11 cellular contexts compared by ENCODE assay signal in the genomic region with DNA sequence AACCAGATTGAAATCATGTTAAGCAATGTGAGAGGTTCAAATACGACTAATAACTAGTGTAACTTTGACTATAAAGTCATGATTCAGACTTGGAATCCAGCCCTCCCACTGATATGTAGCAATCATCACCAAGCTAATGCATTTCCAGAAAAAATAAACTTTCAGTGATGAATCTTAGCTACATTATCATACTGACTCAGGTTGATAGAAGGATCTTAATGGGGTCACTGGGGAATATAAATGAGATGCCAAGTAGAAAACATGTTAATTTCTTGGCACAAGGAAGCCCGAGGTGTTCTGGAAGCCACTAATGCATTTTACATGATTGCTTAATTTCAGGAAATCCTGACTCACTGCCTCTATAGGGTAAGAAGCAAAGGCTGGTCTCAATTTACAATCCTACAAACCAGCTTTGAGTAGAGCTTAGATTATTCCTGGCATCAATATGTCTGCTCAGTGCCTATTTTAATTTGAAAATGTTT.
DNase-seq lines count a peak whose midpoint lies in the region; TF ChIP-seq lines count a peak whose summit lies in the region.
"Had no signal": no experiment of that assay in that cellular context is flagged by ENCODE, and none has a peak within 500 bp of the region (broad histone marks: within the 10 kb centered on the region; RNA-seq: fewer than 3 reads in every experiment).

No MANE protein-coding gene starts in this region.

- DNase-seq in A172 (ENCODE audit: low spot score) = peak; percentile 38
- DNase-seq in GM04503 (ENCODE audit: low read depth) = peak; percentile 59
- peak; percentile 63 for DNase-seq in RPMI7951 (ENCODE audit: low read depth)
- DNase-seq in fibroblast of pulmonary artery (ENCODE audit: low read depth) = peak; percentile 91
- DNase-seq in DMS79 (lab: John Stamatoyannopoulos, UW) = no peak
- no peak for DNase-seq in NCI-H1105 (lab: John Stamatoyannopoulos, UW)
- DNase-seq in NCI-H1048 (lab: John Stamatoyannopoulos, UW) = no peak
- DNase-seq in NCI-H1694 treated with DMSO at 0.1 percent for 48 hours (lab: John Stamatoyannopoulos, UW) = no peak
- DNase-seq: Calu3, left colon, NCI-H526 had no signal

- no peak for TF ChIP-seq CTCF in fibroblast of pulmonary artery (IDR thresholded peaks at IDR 0.05; ENCODE audit: low read length, missing control alignments)

- H3K4me3 ChIP-seq in fibroblast of pulmonary artery (replicated peaks; ENCODE audit: low read depth, low read length) = no peak overlapping the region

Comparison
In these comparisons a context has a peak if more than half of its experiments do, and no peak if none do; other contexts are left out.
1. DNase-seq: peak in A172 (single experiment), GM04503 (single experiment), RPMI7951 (single experiment) and fibroblast of pulmonary artery (single experiment); none in DMS79 (single experiment), NCI-H1105 (single experiment), NCI-H1048 (single experiment) and NCI-H1694 treated with DMSO at 0.1 percent for 48 hours (single experiment).